In genomic region chr1:15272009-15272781, GRCh38 we compare ENCODE assay signal across 1 cellular context.
TF ChIP-seq lines count a peak whose summit lies in the region.

No MANE protein-coding gene starts in this region.

TF ChIP-seq in HepG2, 621 proteins besides CTCF, POLR2A, EP300 and RAD21 (continued from another document and continues in another):
- TF ChIP-seq ZBTB49 (CRISPR knock-in tag; IDR thresholded peaks at IDR 0.05; ENCODE audit: borderline replicate concordance) (no peak), RCOR2 (CRISPR knock-in tag; IDR thresholded peaks at IDR 0.05) (0 out of 2 replicates have a peak, but pooled peaks have one; percentile 36), MTA1 (CRISPR knock-in tag; IDR thresholded peaks at IDR 0.05; ENCODE audit: borderline replicate concordance) (no peak), HES4 (CRISPR knock-in tag; IDR thresholded peaks at IDR 0.05; ENCODE audit: borderline replicate concordance) (no peak), FOXK1 (CRISPR knock-in tag; IDR thresholded peaks at IDR 0.05; ENCODE audit: borderline replicate concordance, low read depth) (no peak), PHF21A (CRISPR knock-in tag; IDR thresholded peaks at IDR 0.05) (no peak), ZNF646 (CRISPR knock-in tag; IDR thresholded peaks at IDR 0.05) (no peak; the same call in 1 of the 2 replicates), SAP130 (CRISPR knock-in tag; IDR thresholded peaks at IDR 0.05; ENCODE audit: low read depth) (peak; percentile 55), CBX2 (IDR thresholded peaks at IDR 0.05; ENCODE audit: low read depth, low read length) (no peak), CBX2 (CRISPR knock-in tag; IDR thresholded peaks at IDR 0.05; ENCODE audit: low read depth) (no peak), ZNF30 (CRISPR knock-in tag; IDR thresholded peaks at IDR 0.05) (no peak), PRMT3 (CRISPR knock-in tag; IDR thresholded peaks at IDR 0.05; ENCODE audit: borderline replicate concordance, low read depth) (no peak), ZNF407 (CRISPR knock-in tag; IDR thresholded peaks at IDR 0.05; ENCODE audit: not compliant biosample characterization) (peak; percentile 49), ZC3H13 (CRISPR knock-in tag; IDR thresholded peaks at IDR 0.05) (no peak), CREM (IDR thresholded peaks at IDR 0.05) (no peak), CREM (CRISPR knock-in tag; IDR thresholded peaks at IDR 0.05) (no peak), ZNF782 (CRISPR knock-in tag; IDR thresholded peaks at IDR 0.05; ENCODE audit: borderline replicate concordance) (no peak), ZEB1 (IDR thresholded peaks at IDR 0.05; ENCODE audit: insufficient replicate concordance, low read depth) (no peak), ZNF207 (IDR thresholded peaks at IDR 0.05; ENCODE audit: borderline replicate concordance) (no peak)
- TF ChIP-seq, protein P1, sequence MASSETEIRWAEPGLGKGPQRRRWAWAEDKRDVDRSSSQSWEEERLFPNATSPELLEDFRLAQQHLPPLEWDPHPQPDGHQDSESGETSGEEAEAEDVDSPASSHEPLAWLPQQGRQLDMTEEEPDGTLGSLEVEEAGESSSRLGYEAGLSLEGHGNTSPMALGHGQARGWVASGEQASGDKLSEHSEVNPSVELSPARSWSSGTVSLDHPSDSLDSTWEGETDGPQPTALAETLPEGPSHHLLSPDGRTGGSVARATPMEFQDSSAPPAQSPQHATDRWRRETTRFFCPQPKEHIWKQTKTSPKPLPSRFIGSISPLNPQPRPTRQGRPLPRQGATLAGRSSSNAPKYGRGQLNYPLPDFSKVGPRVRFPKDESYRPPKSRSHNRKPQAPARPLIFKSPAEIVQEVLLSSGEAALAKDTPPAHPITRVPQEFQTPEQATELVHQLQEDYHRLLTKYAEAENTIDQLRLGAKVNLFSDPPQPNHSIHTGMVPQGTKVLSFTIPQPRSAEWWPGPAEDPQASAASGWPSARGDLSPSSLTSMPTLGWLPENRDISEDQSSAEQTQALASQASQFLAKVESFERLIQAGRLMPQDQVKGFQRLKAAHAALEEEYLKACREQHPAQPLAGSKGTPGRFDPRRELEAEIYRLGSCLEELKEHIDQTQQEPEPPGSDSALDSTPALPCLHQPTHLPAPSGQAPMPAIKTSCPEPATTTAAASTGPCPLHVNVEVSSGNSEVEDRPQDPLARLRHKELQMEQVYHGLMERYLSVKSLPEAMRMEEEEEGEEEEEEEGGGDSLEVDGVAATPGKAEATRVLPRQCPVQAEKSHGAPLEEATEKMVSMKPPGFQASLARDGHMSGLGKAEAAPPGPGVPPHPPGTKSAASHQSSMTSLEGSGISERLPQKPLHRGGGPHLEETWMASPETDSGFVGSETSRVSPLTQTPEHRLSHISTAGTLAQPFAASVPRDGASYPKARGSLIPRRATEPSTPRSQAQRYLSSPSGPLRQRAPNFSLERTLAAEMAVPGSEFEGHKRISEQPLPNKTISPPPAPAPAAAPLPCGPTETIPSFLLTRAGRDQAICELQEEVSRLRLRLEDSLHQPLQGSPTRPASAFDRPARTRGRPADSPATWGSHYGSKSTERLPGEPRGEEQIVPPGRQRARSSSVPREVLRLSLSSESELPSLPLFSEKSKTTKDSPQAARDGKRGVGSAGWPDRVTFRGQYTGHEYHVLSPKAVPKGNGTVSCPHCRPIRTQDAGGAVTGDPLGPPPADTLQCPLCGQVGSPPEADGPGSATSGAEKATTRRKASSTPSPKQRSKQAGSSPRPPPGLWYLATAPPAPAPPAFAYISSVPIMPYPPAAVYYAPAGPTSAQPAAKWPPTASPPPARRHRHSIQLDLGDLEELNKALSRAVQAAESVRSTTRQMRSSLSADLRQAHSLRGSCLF (CRISPR knock-in tag; IDR thresholded peaks at IDR 0.05; ENCODE audit: borderline replicate concordance): no peak
- TF ChIP-seq, protein P2, sequence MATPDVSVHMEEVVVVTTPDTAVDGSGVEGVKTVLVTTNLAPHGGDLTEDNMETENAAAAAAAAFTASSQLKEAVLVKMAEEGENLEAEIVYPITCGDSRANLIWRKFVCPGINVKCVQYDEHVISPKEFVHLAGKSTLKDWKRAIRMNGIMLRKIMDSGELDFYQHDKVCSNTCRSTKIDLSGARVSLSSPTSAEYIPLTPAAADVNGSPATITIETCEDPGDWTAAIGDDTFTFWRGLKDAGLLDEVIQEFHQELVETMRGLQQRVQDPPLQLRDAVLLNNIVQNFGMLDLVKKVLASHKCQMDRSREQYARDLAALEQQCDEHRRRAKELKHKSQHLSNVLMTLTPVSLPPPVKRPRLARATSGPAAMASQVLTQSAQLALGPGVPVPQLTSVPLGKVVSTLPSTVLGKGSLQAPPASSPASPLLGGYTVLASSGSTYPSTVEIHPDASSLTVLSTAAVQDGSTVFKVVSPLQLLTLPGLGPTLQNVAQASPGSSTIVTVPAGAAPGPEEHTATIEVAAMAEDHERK (CRISPR knock-in tag; IDR thresholded peaks at IDR 0.05; ENCODE audit: low read depth): no peak
- TF ChIP-seq, protein P3, sequence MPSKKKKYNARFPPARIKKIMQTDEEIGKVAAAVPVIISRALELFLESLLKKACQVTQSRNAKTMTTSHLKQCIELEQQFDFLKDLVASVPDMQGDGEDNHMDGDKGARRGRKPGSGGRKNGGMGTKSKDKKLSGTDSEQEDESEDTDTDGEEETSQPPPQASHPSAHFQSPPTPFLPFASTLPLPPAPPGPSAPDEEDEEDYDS (CRISPR knock-in tag; IDR thresholded peaks at IDR 0.05): no peak; the same call in 1 of the 2 replicates
- TF ChIP-seq, protein P4, sequence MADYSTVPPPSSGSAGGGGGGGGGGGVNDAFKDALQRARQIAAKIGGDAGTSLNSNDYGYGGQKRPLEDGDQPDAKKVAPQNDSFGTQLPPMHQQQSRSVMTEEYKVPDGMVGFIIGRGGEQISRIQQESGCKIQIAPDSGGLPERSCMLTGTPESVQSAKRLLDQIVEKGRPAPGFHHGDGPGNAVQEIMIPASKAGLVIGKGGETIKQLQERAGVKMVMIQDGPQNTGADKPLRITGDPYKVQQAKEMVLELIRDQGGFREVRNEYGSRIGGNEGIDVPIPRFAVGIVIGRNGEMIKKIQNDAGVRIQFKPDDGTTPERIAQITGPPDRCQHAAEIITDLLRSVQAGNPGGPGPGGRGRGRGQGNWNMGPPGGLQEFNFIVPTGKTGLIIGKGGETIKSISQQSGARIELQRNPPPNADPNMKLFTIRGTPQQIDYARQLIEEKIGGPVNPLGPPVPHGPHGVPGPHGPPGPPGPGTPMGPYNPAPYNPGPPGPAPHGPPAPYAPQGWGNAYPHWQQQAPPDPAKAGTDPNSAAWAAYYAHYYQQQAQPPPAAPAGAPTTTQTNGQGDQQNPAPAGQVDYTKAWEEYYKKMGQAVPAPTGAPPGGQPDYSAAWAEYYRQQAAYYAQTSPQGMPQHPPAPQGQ (CRISPR knock-in tag; IDR thresholded peaks at IDR 0.05; ENCODE audit: borderline replicate concordance): no peak
- TF ChIP-seq, protein P5, sequence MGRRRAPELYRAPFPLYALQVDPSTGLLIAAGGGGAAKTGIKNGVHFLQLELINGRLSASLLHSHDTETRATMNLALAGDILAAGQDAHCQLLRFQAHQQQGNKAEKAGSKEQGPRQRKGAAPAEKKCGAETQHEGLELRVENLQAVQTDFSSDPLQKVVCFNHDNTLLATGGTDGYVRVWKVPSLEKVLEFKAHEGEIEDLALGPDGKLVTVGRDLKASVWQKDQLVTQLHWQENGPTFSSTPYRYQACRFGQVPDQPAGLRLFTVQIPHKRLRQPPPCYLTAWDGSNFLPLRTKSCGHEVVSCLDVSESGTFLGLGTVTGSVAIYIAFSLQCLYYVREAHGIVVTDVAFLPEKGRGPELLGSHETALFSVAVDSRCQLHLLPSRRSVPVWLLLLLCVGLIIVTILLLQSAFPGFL (CRISPR knock-in tag; IDR thresholded peaks at IDR 0.05): no peak
